Comparison of ENCODE assay signal across 9 cellular contexts in genomic region chr7:92720604-92721350, GRCh38.
DNase-seq lines count a peak whose midpoint lies in the region; ATAC-seq and TF ChIP-seq lines count a peak whose summit lies in the region.
"Had no signal": no experiment of that assay in that cellular context is flagged by ENCODE, and none has a peak within 500 bp of the region (broad histone marks: within the 10 kb centered on the region; RNA-seq: fewer than 3 reads in every experiment).

No MANE protein-coding gene starts in this region.

- H4K20me1 ChIP-seq in BLaER1 (peaks cover 15% of the 10 kb centered on the region; the same call in 1 of the 2 replicates), Loucy (ENCODE audit: insufficient read depth, low read length, poor library complexity, severe bottlenecking) (peaks cover 94% of the 10 kb centered on the region), hepatocyte (ENCODE audit: insufficient read depth, poor library complexity, severe bottlenecking) (peaks cover 3% of the 10 kb centered on the region)

- H3K27me3 ChIP-seq in BLaER1, result no peaks in the 10 kb centered on the region
- H3K27me3 ChIP-seq in Loucy (ENCODE audit: insufficient read depth, low read length, poor library complexity, severe bottlenecking), result no peaks in the 10 kb centered on the region
- H3K27me3 ChIP-seq in hepatocyte, result no peaks in the 10 kb centered on the region

- peak overlapping the region; percentile 17 for H3K4me2 ChIP-seq in BLaER1
- H3K4me2 ChIP-seq in Loucy (ENCODE audit: low read depth, low read length, poor library complexity, severe bottlenecking), result no peak overlapping the region
- no peak overlapping the region for H3K4me2 ChIP-seq in hepatocyte

- peaks cover 4% of the 10 kb centered on the region; the same call in 1 of the 2 replicates for H3F3A ChIP-seq in Loucy (ENCODE audit: low read depth)

- peaks cover 98% of the 10 kb centered on the region for H3K79me2 ChIP-seq in Loucy (ENCODE audit: insufficient read depth, low read length)
- H3K79me2 ChIP-seq in hepatocyte, result peaks cover 65% of the 10 kb centered on the region

- DNase-seq in hepatocyte (ENCODE audit: low spot score) (no peak), GDM1 (lab: John Stamatoyannopoulos, UW) (no peak), NCI-H128 (lab: John Stamatoyannopoulos, UW; ENCODE audit: unreplicated experiment) (no peak), T1000 (lab: John Stamatoyannopoulos, UW) (no peak)
- DNase-seq: COR-L47 had no signal

- H3K4me1 ChIP-seq in BLaER1 (peaks cover 45% of the 10 kb centered on the region), Loucy (ENCODE audit: insufficient read depth, low read length, poor library complexity, severe bottlenecking) (peaks cover 29% of the 10 kb centered on the region), hepatocyte (ENCODE audit: insufficient read depth) (peaks cover 9% of the 10 kb centered on the region)

- no peaks in the 10 kb centered on the region for H3K9me3 ChIP-seq in BLaER1
- H3K9me3 ChIP-seq in Loucy (ENCODE audit: insufficient read depth, low read depth, low read length), result no peaks in the 10 kb centered on the region
- H3K9me3 ChIP-seq in hepatocyte (ENCODE audit: low read depth), result no peaks in the 10 kb centered on the region

- H3K4me3 ChIP-seq in BLaER1 (no peak overlapping the region), Loucy (ENCODE audit: low read length, poor library complexity, severe bottlenecking) (no peak overlapping the region), hepatocyte (no peak overlapping the region)

- peak; percentile 56 for ATAC-seq in GM18867 (IDR thresholded peaks at IDR 0.05; ENCODE audit: unreplicated experiment)
- peak; percentile 72 for ATAC-seq in HG02678 (IDR thresholded peaks at IDR 0.05; ENCODE audit: unreplicated experiment)

- H3K27ac ChIP-seq in BLaER1 (no peak overlapping the region), hepatocyte (no peak overlapping the region)

- H3K36me3 ChIP-seq in BLaER1 (peaks cover 32% of the 10 kb centered on the region), Loucy (ENCODE audit: insufficient read depth, low read length) (peaks cover 99% of the 10 kb centered on the region), hepatocyte (replicated peaks; ENCODE audit: insufficient read depth, low read depth) (no peaks in the 10 kb centered on the region)

- H2AFZ ChIP-seq in Loucy (ENCODE audit: low read length) (no peak overlapping the region), hepatocyte (no peak overlapping the region)

- H3K9me2 ChIP-seq in Loucy (replicated peaks; ENCODE audit: low read depth, low read length) (no peaks in the 10 kb centered on the region), hepatocyte (replicated peaks; ENCODE audit: insufficient read depth) (no peaks in the 10 kb centered on the region)

- TF ChIP-seq CTCF in Loucy (conservative IDR thresholded peaks at IDR 0.05; ENCODE audit: low read length), result 0 out of 2 replicates have a peak, but pooled peaks have one; percentile 19
- TF ChIP-seq CTCF in hepatocyte (IDR thresholded peaks at IDR 0.05; ENCODE audit: poor library complexity), result no peak

- H3K9ac ChIP-seq in BLaER1 (no peak overlapping the region), Loucy (ENCODE audit: low read depth, low read length, poor library complexity, severe bottlenecking) (no peak overlapping the region)

- WGBS in hepatocyte (ENCODE audit: low lambda C conversion rate, missing lambda C conversion rate), result 93% methylated on average over 4 of the region's 4 CpGs
